ENCODE assay signal across 9 cellular contexts in the genomic region with DNA sequence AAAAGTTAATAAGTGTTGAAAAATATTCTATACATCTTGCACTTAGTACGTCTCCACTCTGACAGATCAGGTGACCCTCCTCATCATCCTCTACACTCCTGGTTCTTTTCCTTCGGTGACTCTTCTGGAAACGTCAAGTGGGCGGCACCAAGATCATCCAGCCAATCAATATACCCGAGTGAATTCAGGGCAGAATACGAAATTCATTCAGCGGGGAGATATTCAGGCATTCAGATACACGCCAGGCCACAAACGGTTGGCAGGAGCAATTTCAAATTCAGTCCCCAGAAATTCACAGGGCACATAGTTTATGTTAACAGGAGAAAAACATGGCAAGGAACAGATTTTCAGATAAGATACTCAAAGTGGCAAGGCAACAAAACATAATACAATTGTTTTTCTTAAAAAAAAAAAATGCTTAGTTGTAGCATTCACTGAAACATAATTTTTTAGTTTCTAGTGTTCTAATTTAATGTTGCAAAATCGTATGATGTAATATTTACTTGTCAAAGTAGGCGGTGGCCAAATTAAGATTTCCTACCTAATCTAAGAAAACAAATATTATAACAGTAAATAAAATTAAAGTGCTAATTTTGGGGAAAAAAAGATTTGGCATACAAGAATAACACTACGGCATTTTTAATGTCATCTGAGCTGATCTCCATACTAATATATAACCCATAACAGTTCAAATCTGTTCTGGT. TPM values are rescaled to one million over a fixed set of nuclear protein-coding genes. Genes with fewer than 3 reads are reported as not detected.
DNase-seq lines count a peak whose midpoint lies in the region; ATAC-seq and TF ChIP-seq lines count a peak whose summit lies in the region.
"Had no signal": no experiment of that assay in that cellular context is flagged by ENCODE, and none has a peak within 500 bp of the region (broad histone marks: within the 10 kb centered on the region; RNA-seq: fewer than 3 reads in every experiment).

No MANE protein-coding gene starts in this region.

- H4K20me1 ChIP-seq in Loucy (ENCODE audit: insufficient read depth, low read length, poor library complexity, severe bottlenecking) = peaks cover 82% of the 10 kb centered on the region

- peak overlapping the region; percentile 95 for H3K9ac ChIP-seq in Loucy (ENCODE audit: low read depth, low read length, poor library complexity, severe bottlenecking)

- H3K4me1 ChIP-seq in Loucy (ENCODE audit: insufficient read depth, low read length, poor library complexity, severe bottlenecking) = peaks cover 47% of the 10 kb centered on the region

- H3F3A ChIP-seq in Loucy (ENCODE audit: low read depth) = no peaks in the 10 kb centered on the region

- no peak for ATAC-seq in left colon

- DNase-seq in amniotic epithelial cell (ENCODE audit: low read depth) (peak; percentile 55), kidney glomerular epithelial cell (lab: John Stamatoyannopoulos, UW) (peak; percentile 8), GM10266 (ENCODE audit: extremely low spot score) (no peak), left colon (no peak), GM19238 (ENCODE audit: insufficient read length, low spot score) (no peak), NCI-H146 treated with DMSO at 0.1 percent for 48 hours (lab: John Stamatoyannopoulos, UW; ENCODE audit: unreplicated experiment) (no peak)
- DNase-seq in stimulated activated naive CD4-positive, alpha-beta T cell treated with Interleukin-2 at 50 U/mL for 16 hours (lab: John Stamatoyannopoulos, UW) = peak; percentile 5

- peaks cover 89% of the 10 kb centered on the region for H3K79me2 ChIP-seq in Loucy (ENCODE audit: insufficient read depth, low read length)

- TF ChIP-seq CTCF in Loucy (conservative IDR thresholded peaks at IDR 0.05; ENCODE audit: low read length) (no peak), GM10266 (IDR thresholded peaks at IDR 0.05; ENCODE audit: control insufficient read depth, insufficient read depth, low read depth, missing control alignments) (no peak)

- peak overlapping the region; percentile 97 for H3K4me3 ChIP-seq in Loucy (ENCODE audit: low read length, poor library complexity, severe bottlenecking)

- no peaks in the 10 kb centered on the region for H3K9me3 ChIP-seq in Loucy (ENCODE audit: insufficient read depth, low read depth, low read length)
- H3K9me3 ChIP-seq: HAP-1 had no signal

- no peaks in the 10 kb centered on the region for H3K9me2 ChIP-seq in Loucy (replicated peaks; ENCODE audit: low read depth, low read length)

- peak overlapping the region; percentile 93 for H3K4me2 ChIP-seq in Loucy (ENCODE audit: low read depth, low read length, poor library complexity, severe bottlenecking)

- H2AFZ ChIP-seq in Loucy (ENCODE audit: low read length) = no peak overlapping the region

- intact Hi-C loops in left colon (cut with DNase I, micrococcal nuclease) = no loop called here

- peaks cover 61% of the 10 kb centered on the region for H3K36me3 ChIP-seq in Loucy (ENCODE audit: insufficient read depth, low read length)

- H3K27me3 ChIP-seq in Loucy (ENCODE audit: insufficient read depth, low read length, poor library complexity, severe bottlenecking) = peaks cover 12% of the 10 kb centered on the region

RNA-seq across cellular contexts. Expression of gene CLK1, which starts 4.2 kb away (rescaled TPM):
- 10 to 100 TPM; 60.3 to 61.9 TPM for total RNA-seq in left colon

RNA-seq across cellular contexts. Expression of gene PPIL3, which starts 28.6 kb away (rescaled TPM):
- 10 to 100 TPM; 22.9 to 29.4 TPM for total RNA-seq in left colon

RNA-seq across cellular contexts. Expression of gene NIF3L1, which starts 28.9 kb away (rescaled TPM):
- 10 to 100 TPM; 19.5 to 27.2 TPM for total RNA-seq in left colon

RNA-seq across cellular contexts. Expression of gene BZW1, which starts 48.5 kb away (rescaled TPM):
- 100 to 1,000 TPM; 211 to 240 TPM for total RNA-seq in left colon

Comparison
In these comparisons a context has a peak if more than half of its experiments do, and no peak if none do; other contexts are left out.
1. DNase-seq: peak in amniotic epithelial cell (single experiment), kidney glomerular epithelial cell (single experiment) and stimulated activated naive CD4-positive, alpha-beta T cell treated with Interleukin-2 at 50 U/mL for 16 hours (single experiment); none in GM10266 (single experiment), left colon (0 of 2), GM19238 (single experiment) and NCI-H146 treated with DMSO at 0.1 percent for 48 hours (single experiment).